In the genomic region with DNA sequence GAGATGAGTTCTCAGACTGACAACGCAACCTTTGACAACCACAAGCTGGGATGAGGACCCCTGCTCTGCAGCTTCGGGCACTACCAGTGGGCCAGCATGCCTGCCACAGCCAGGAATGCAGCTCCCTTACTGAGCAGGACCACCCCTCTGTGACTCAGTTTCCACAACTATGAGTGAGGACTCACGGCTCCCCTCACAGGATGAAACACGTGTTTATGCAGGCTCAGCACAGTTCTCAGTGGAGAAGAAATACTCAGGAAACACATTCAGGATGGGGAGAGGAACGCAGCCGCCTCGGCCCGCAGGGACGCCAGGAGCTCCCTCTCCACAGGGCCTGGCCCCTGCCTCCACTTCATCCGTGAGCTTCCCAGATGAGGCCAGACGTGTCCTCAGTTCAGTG, we compare ENCODE assay signal across 20 cellular contexts. TPM values are rescaled to one million over a fixed set of nuclear protein-coding genes. Genes with fewer than 3 reads are reported as not detected.
DNase-seq lines count a peak whose midpoint lies in the region; ATAC-seq, FAIRE-seq and TF ChIP-seq lines count a peak whose summit lies in the region.
"Had no signal": no experiment of that assay in that cellular context is flagged by ENCODE, and none has a peak within 500 bp of the region (broad histone marks: within the 10 kb centered on the region; RNA-seq: fewer than 3 reads in every experiment).

No MANE protein-coding gene starts in this region.

- H3K14ac ChIP-seq in IMR-90 (replicated peaks; ENCODE audit: low read depth, low read length) = no peak overlapping the region

- no peaks in the 10 kb centered on the region for H3K9me1 ChIP-seq in IMR-90 (ENCODE audit: insufficient read depth, low read length)

- peak overlapping the region; percentile 17 for H2AK9ac ChIP-seq in IMR-90 (replicated peaks; ENCODE audit: low read depth, low read length, poor library complexity)

- H3K4me3 ChIP-seq in IMR-90 (ENCODE audit: insufficient read depth, low read depth, low read length) = no peak overlapping the region
- H3K4me3 ChIP-seq in kidney (ENCODE audit: low read length in 2 of 2) = no peak overlapping the region
- H3K4me3 ChIP-seq: A549, GM23338 had no signal

- POLR2A ChIA-PET in IMR-90 (lab: Charles Lee; ENCODE audit: unreplicated experiment) = no interaction called here

- no peak for ATAC-seq in activated T-cell treated with anti-CD3 and anti-CD28 coated beads, Interleukin-2, amount 50 U/mL, for 4 hours
- ATAC-seq in IMR-90 (ENCODE audit: low read depth) (no peak), HG02938 (IDR thresholded peaks at IDR 0.05; ENCODE audit: unreplicated experiment) (no peak)
- ATAC-seq: A549; CD8-positive, alpha-beta T cell; GM23338 had no signal

- in situ Hi-C loops in GM13976 (cut with MboI; ENCODE audit: low sequenced_read_pairs, unreplicated experiment) = loop anchor here (25.0 kb wide), 1 partner anchor 131 kb away; no protein-coding TSS in a partner anchor
- in situ Hi-C loops in IMR-90 (cut with MboI; ENCODE audit: low sequenced_read_pairs) = no loop called here

- no peak overlapping the region for H2BK15ac ChIP-seq in IMR-90 (ENCODE audit: low read depth, low read length)

- H3K27ac Mint-ChIP-seq in activated T-cell treated with anti-CD3 and anti-CD28 coated beads, Interleukin-2, amount 50 U/mL, for 24 hours = peak overlapping the region; percentile 18
- H3K27ac Mint-ChIP-seq: CD14-positive monocyte; CD8-positive, alpha-beta T cell; GM23338 had no signal

- no peak for FAIRE-seq in kidney (lab: Jason Lieb, UNC)
- FAIRE-seq: A549, D721Med, G401.6, GM12891 had no signal

- H4K5ac ChIP-seq in IMR-90 (ENCODE audit: low read depth, low read length) = no peak overlapping the region

- H3K9me3 ChIP-seq in IMR-90 (ENCODE audit: control insufficient read depth, insufficient read depth, low read length) = peaks cover 8% of the 10 kb centered on the region
- no peaks in the 10 kb centered on the region for H3K9me3 ChIP-seq in kidney (ENCODE audit: control insufficient read depth in 1 of 2, low read length in 2 of 2)

- no peaks in the 10 kb centered on the region for H3K27me3 ChIP-seq in IMR-90 (ENCODE audit: control insufficient read depth, insufficient read depth, low read length)

- TF ChIP-seq CTCF in GM13976 (IDR thresholded peaks at IDR 0.05; ENCODE audit: borderline replicate concordance, control extremely low read depth, extremely low read depth, insufficient read depth, missing control alignments) (no peak), IMR-90 (conservative IDR thresholded peaks at IDR 0.05; ENCODE audit: low read depth, low read length) (no peak), kidney (IDR thresholded peaks at IDR 0.05; ENCODE audit: borderline replicate concordance, extremely low read depth, insufficient read depth) (no peak)

- no peak overlapping the region for H3K23ac ChIP-seq in IMR-90 (ENCODE audit: low read depth, low read length)

- no peak for TF ChIP-seq RAD21 in IMR-90 (IDR thresholded peaks at IDR 0.05; ENCODE audit: low read length)

- H2BK120ac ChIP-seq in IMR-90 (ENCODE audit: low read depth, low read length) = no peak overlapping the region

- no peak for TF ChIP-seq POLR2A in IMR-90 (IDR thresholded peaks at IDR 0.05; ENCODE audit: low read depth, low read length)

- H2AFZ ChIP-seq in IMR-90 (replicated peaks; ENCODE audit: low read length, poor library complexity) = peak overlapping the region; percentile 17
- H2AFZ ChIP-seq: GM23338 had no signal

- dilution Hi-C loops in IMR-90 (cut with HindIII; ENCODE audit: low sequenced_read_pairs, unreplicated experiment) = no loop called here

- no peak overlapping the region for H3K18ac ChIP-seq in IMR-90 (ENCODE audit: low read depth, low read length)

- no peak overlapping the region for H3K4ac ChIP-seq in IMR-90 (ENCODE audit: low read depth, low read length)

- H3K36me3 ChIP-seq in IMR-90 (ENCODE audit: control insufficient read depth, insufficient read depth, low read length) (peaks cover 35% of the 10 kb centered on the region), kidney (ENCODE audit: control insufficient read depth in 1 of 2, insufficient read depth in 2 of 2, low read length in 2 of 2) (peaks cover 4 to 36% of the 10 kb centered on the region in 2 donors)

- intact Hi-C loops in IMR-90 (cut with micrococcal nuclease) = no loop called here
- intact Hi-C loops in kidney (cut with DNase I) = no loop called here

- peaks cover 21% of the 10 kb centered on the region for H3K4me1 Mint-ChIP-seq in activated T-cell treated with anti-CD3 and anti-CD28 coated beads, Interleukin-2, amount 50 U/mL, for 24 hours (ENCODE audit: low read depth)
- H3K4me1 Mint-ChIP-seq in activated T-cell treated with anti-CD3 and anti-CD28 coated beads, Interleukin-2, amount 50 U/mL, for 4 hours (ENCODE audit: low read depth) = peaks cover 15% of the 10 kb centered on the region
- H3K4me1 Mint-ChIP-seq: GM23338 had no signal

- no peak overlapping the region for H2BK20ac ChIP-seq in IMR-90 (ENCODE audit: low read depth, low read length)

- peaks cover 0 to 11% of the 10 kb centered on the region in 2 experiments; a peak in 2 of 4 replicates for H3K79me1 ChIP-seq in IMR-90 (ENCODE audit: low read depth in 1 of 2, low read length in 2 of 2)

- no TSS peak for BruUV-seq in IMR-90 (replicated peaks; lab: Mats Ljungman, UMichigan)

- H3K27ac ChIP-seq in IMR-90 (ENCODE audit: insufficient read depth, low read length) = no peak overlapping the region
- H3K27ac ChIP-seq in kidney (ENCODE audit: low read depth in 2 of 2, low read length in 2 of 2) = no peak overlapping the region
- H3K27ac ChIP-seq: A549 had no signal

- peaks cover 91% of the 10 kb centered on the region for H3K36me3 Mint-ChIP-seq in activated T-cell treated with anti-CD3 and anti-CD28 coated beads, Interleukin-2, amount 50 U/mL, for 24 hours (ENCODE audit: low read depth)
- H3K36me3 Mint-ChIP-seq in activated T-cell treated with anti-CD3 and anti-CD28 coated beads, Interleukin-2, amount 50 U/mL, for 4 hours (ENCODE audit: insufficient read depth) = peaks cover 30% of the 10 kb centered on the region

- H2BK5ac ChIP-seq in IMR-90 (ENCODE audit: low read depth, low read length, poor library complexity, severe bottlenecking) = no peak overlapping the region

- H4K20me1 ChIP-seq in IMR-90 (ENCODE audit: insufficient read depth, low read length) = no peaks in the 10 kb centered on the region; the same call in 1 of the 2 replicates

- H2AK5ac ChIP-seq in IMR-90 (ENCODE audit: low read depth, low read length) = no peak overlapping the region

- H3K4me3 Mint-ChIP-seq in activated T-cell treated with anti-CD3 and anti-CD28 coated beads, Interleukin-2, amount 50 U/mL, for 24 hours = no peak overlapping the region
- no peak overlapping the region for H3K4me3 Mint-ChIP-seq in activated T-cell treated with anti-CD3 and anti-CD28 coated beads, Interleukin-2, amount 50 U/mL, for 4 hours
- H3K4me3 Mint-ChIP-seq: CD14-positive monocyte; CD8-positive, alpha-beta T cell; GM23338 had no signal

- CTCF ChIA-PET in IMR-90 (lab: Yijun Ruan, JAX) = no interaction called here

- H4K8ac ChIP-seq in IMR-90 (ENCODE audit: low read depth in 2 of 2, low read length in 2 of 2) = no peak overlapping the region

- H3K4me1 ChIP-seq in IMR-90 (ENCODE audit: control insufficient read depth, insufficient read depth, low read length) (no peaks in the 10 kb centered on the region), kidney (ENCODE audit: control insufficient read depth in 1 of 2, insufficient read depth in 1 of 2, low read depth in 1 of 2, low read length in 2 of 2) (no peaks in the 10 kb centered on the region)
- H3K4me1 ChIP-seq: A549 had no signal

- H3K9ac ChIP-seq in IMR-90 (ENCODE audit: low read depth, low read length) (no peak overlapping the region), kidney (ENCODE audit: low read length in 2 of 2) (no peak overlapping the region)

- no peaks in the 10 kb centered on the region for H3K27me3 Mint-ChIP-seq in activated T-cell treated with anti-CD3 and anti-CD28 coated beads, Interleukin-2, amount 50 U/mL, for 24 hours
- no peaks in the 10 kb centered on the region for H3K27me3 Mint-ChIP-seq in activated T-cell treated with anti-CD3 and anti-CD28 coated beads, Interleukin-2, amount 50 U/mL, for 4 hours (ENCODE audit: low read depth)

- H3K9me3 Mint-ChIP-seq in activated T-cell treated with anti-CD3 and anti-CD28 coated beads, Interleukin-2, amount 50 U/mL, for 24 hours = no peaks in the 10 kb centered on the region
- no peaks in the 10 kb centered on the region for H3K9me3 Mint-ChIP-seq in activated T-cell treated with anti-CD3 and anti-CD28 coated beads, Interleukin-2, amount 50 U/mL, for 4 hours
- H3K9me3 Mint-ChIP-seq: CD14-positive monocyte; CD8-positive, alpha-beta T cell; GM23338 had no signal

- WGBS in IMR-90 (ENCODE audit: extremely low coverage in 2 of 2, insufficient read length in 1 of 2), 2 experiments = 100% methylated on average over 6 of the region's 11 CpGs; no CpG with 5 or more reads in 1 of the 2 experiments

- no peak overlapping the region for H3K56ac ChIP-seq in IMR-90 (ENCODE audit: extremely low read depth, insufficient read depth, low read length)

- no peak overlapping the region for H4K91ac ChIP-seq in IMR-90 (ENCODE audit: insufficient read depth, low read depth, low read length)

- DNase-seq in activated T-cell treated with anti-CD3 and anti-CD28 coated beads, Interleukin-2, amount 50 U/mL, for 24 hours = no peak
- no peak for DNase-seq in activated T-cell treated with anti-CD3 and anti-CD28 coated beads, Interleukin-2, amount 50 U/mL, for 4 hours
- DNase-seq in GM13976 (ENCODE audit: low spot score) = peak; percentile 26
- DNase-seq in IMR-90 = no peak
- peak; percentile 46 for DNase-seq in kidney
- no peak for DNase-seq in medulla oblongata (ENCODE audit: extremely low spot score)
- DNase-seq in activated effector memory CD4-positive, alpha-beta T cell treated with anti-CD3 and anti-CD28 coated beads, Interleukin-2, amount 50 U/mL, for 16 hours = no peak
- DNase-seq: CD8-positive, alpha-beta T cell; COR-L47; DMS153; DMS79 treated with DMSO at 0.1 percent for 48 hours; EL; H7 had no signal

- H3K4me2 ChIP-seq in IMR-90 (ENCODE audit: low read depth, low read length) = no peak overlapping the region
- H3K4me2 ChIP-seq: A549, GM23338 had no signal

RNA-seq across cellular contexts. Expression of gene DNASE1, which starts 14.1 kb away (rescaled TPM):
- 1 to 10 TPM; 3.7 to 4.2 (median 3.9) TPM for total RNA-seq in activated T-cell treated with anti-CD3 and anti-CD28 coated beads, Interleukin-2, amount 50 U/mL, for 4 hours
- total RNA-seq in IMR-90 (2012; rRNA removed) (5.4 and 6.1 TPM in 2 replicates), kidney (16.1 TPM)
- polyA plus RNA-seq in IMR-90 (2012; rRNA removed) (12.9 and 15.9 TPM in 2 replicates), kidney (ENCODE audit: insufficient read depth, low read depth, low replicate concordance) (116 TPM)
- polyA plus RNA-seq in IMR-90 (2012; cell fraction: cytosol; rRNA removed) = 3.6 and 9.3 TPM in 2 replicates
- 35.4 and 59.0 TPM in 2 replicates for polyA plus RNA-seq in IMR-90 (2012; cell fraction: nucleus; rRNA removed; ENCODE audit: low replicate concordance)

RNA-seq across cellular contexts. Expression of gene TRAP1, which starts 48.7 kb away (rescaled TPM):
- total RNA-seq in activated T-cell treated with anti-CD3 and anti-CD28 coated beads, Interleukin-2, amount 50 U/mL, for 4 hours = 100 to 1,000 TPM; 429 to 526 (median 435) TPM
- total RNA-seq in IMR-90 (2012; rRNA removed) (137 and 145 TPM in 2 replicates), kidney (86.3 TPM)
- polyA plus RNA-seq in IMR-90 (2012; rRNA removed) (139 and 172 TPM in 2 replicates), kidney (ENCODE audit: insufficient read depth, low read depth, low replicate concordance) (88.8 TPM)
- 90.5 and 90.6 TPM in 2 replicates for polyA plus RNA-seq in IMR-90 (2012; cell fraction: cytosol; rRNA removed)
- 225 and 239 TPM in 2 replicates for polyA plus RNA-seq in IMR-90 (2012; cell fraction: nucleus; rRNA removed; ENCODE audit: low replicate concordance)

RNA-seq across cellular contexts. Expression of gene SLX4, which starts 57.2 kb away (rescaled TPM):
- 1 to 10 TPM; 7.6 to 9.1 (median 8.6) TPM for total RNA-seq in activated T-cell treated with anti-CD3 and anti-CD28 coated beads, Interleukin-2, amount 50 U/mL, for 4 hours
- total RNA-seq in IMR-90 (2012; rRNA removed) (1.3 and 1.7 TPM in 2 replicates), kidney (4.8 TPM)
- polyA plus RNA-seq in IMR-90 (2012; rRNA removed) (2.8 and 3.1 TPM in 2 replicates), kidney (ENCODE audit: insufficient read depth, low read depth, low replicate concordance) (1.0 TPM)
- polyA plus RNA-seq in IMR-90 (2012; cell fraction: cytosol; rRNA removed) = 1.2 TPM in 2 replicates
- 7.8 and 9.9 TPM in 2 replicates for polyA plus RNA-seq in IMR-90 (2012; cell fraction: nucleus; rRNA removed; ENCODE audit: low replicate concordance)

Comparison
In these comparisons a context has a peak if more than half of its experiments do, and no peak if none do; other contexts are left out.
1. DNase-seq: peak in GM13976 (single experiment) and kidney (single experiment); none in activated T-cell treated with anti-CD3 and anti-CD28 coated beads, Interleukin-2, amount 50 U/mL, for 24 hours (single experiment), activated T-cell treated with anti-CD3 and anti-CD28 coated beads, Interleukin-2, amount 50 U/mL, for 4 hours (single experiment), IMR-90 (single experiment), medulla oblongata (single experiment) and activated effector memory CD4-positive, alpha-beta T cell treated with anti-CD3 and anti-CD28 coated beads, Interleukin-2, amount 50 U/mL, for 16 hours (single experiment).